ENCODE assay signal across 30 cellular contexts in the genomic region with DNA sequence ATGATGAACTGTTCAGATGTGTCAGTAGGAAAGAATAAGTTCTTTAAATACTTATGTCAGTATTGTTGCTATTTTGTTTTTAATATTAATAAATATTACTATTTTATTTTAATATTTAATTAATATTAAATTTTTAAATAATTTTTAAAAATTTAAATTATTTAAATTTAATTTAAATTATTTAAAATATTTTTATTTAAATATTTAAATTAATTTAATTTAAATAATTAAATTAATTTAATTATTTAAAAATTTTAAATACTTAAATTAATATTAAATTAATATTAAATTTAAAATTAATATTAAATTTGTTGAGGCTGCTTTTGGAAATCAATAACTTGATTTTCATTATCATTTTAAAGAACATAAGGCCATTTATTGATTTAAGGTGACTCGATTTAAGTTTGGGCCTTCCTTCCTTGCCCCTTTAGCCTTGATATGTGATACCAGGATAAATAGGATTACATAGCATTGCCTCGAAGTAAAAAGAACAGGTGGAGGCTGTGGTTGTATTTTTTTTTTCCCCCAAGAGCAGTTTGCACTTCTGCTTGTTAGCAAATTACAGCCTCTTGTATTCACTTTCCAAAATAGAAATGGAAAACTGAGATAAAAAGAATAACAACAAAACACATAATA.
"Had no signal": no experiment of that assay in that cellular context is flagged by ENCODE, and none has a peak within 500 bp of the region (broad histone marks: within the 10 kb centered on the region; RNA-seq: fewer than 3 reads in every experiment).

No MANE protein-coding gene starts in this region.

- H3K27me3 Mint-ChIP-seq: activated CD4-positive, alpha-beta memory T cell treated with anti-CD3 and anti-CD28 coated beads, Interleukin-2, amount 10 ng/mL, durations not matched to agents 7 days and 5 days; activated CD4-positive, alpha-beta T cell treated with anti-CD3 and anti-CD28 coated beads, Interleukin-2, amount 10 ng/mL, durations not matched to agents 24 days and 14 days; activated T-cell treated with anti-CD3 and anti-CD28 coated beads, Interleukin-2, amount 50 U/mL, for 24 hours; progenitor cell of endocrine pancreas; stimulated activated naive CD8-positive, alpha-beta T cell treated with anti-CD3 and anti-CD28 coated beads, Interleukin-15, Interleukin-2, amounts not matched to agents 100 ng/mL and 50 ng/mL, for 24 hours had no signal

- H3K4me3 Mint-ChIP-seq: activated CD4-positive, alpha-beta memory T cell treated with anti-CD3 and anti-CD28 coated beads, Interleukin-2, amount 10 ng/mL, durations not matched to agents 7 days and 5 days; activated CD4-positive, alpha-beta T cell treated with anti-CD3 and anti-CD28 coated beads, Interleukin-2, amount 10 ng/mL, durations not matched to agents 24 days and 14 days; activated T-cell treated with anti-CD3 and anti-CD28 coated beads, Interleukin-2, amount 50 U/mL, for 24 hours; nephron; stimulated activated effector memory CD8-positive, alpha-beta T cell treated with anti-CD3 and anti-CD28 coated beads, Interleukin-12 subunit alpha, Interleukin-12 subunit beta, amount 100 ng/mL, for 72 hours; stimulated activated naive CD8-positive, alpha-beta T cell treated with anti-CD3 and anti-CD28 coated beads, Interleukin-15, Interleukin-2, amounts not matched to agents 100 ng/mL and 50 ng/mL, for 24 hours; T-helper 1 cell treated with Interleukin-12 subunit alpha and Interleukin-12 subunit beta and Interleukin-4 antibody, amounts not matched to agents 30 μg/mL and 1 μg/mL, for 36 hours had no signal

- H3K9me3 ChIP-seq: esophagus squamous epithelium, mucosa of descending colon, right lobe of liver, thoracic aorta had no signal

- H3K4me3 ChIP-seq: esophagus squamous epithelium, mucosa of descending colon, right lobe of liver, thoracic aorta had no signal

- H3K27ac ChIP-seq: epithelial cell of prostate, esophagus squamous epithelium, right lobe of liver, thoracic aorta, WERI-Rb-1 had no signal

- ATAC-seq: left cardiac atrium; left ventricle myocardium superior; mucosa of descending colon; right lobe of liver; stimulated activated effector memory CD8-positive, alpha-beta T cell treated with anti-CD3 and anti-CD28 coated beads, Interleukin-12 subunit alpha, Interleukin-12 subunit beta, amount 100 ng/mL, for 72 hours had no signal

- H3K36me3 Mint-ChIP-seq: stimulated activated effector memory CD8-positive, alpha-beta T cell treated with anti-CD3 and anti-CD28 coated beads, Interleukin-12 subunit alpha, Interleukin-12 subunit beta, amount 100 ng/mL, for 72 hours had no signal

- H3K4me1 ChIP-seq: esophagus squamous epithelium, right lobe of liver had no signal

- H3K27me3 ChIP-seq: esophagus squamous epithelium, right lobe of liver had no signal

- H3K9me3 Mint-ChIP-seq: activated CD4-positive, alpha-beta T cell treated with anti-CD3 and anti-CD28 coated beads, Interleukin-2, amount 10 ng/mL, durations not matched to agents 24 days and 14 days; nephron had no signal

- FAIRE-seq: urothelium cell line had no signal

- H3K27ac Mint-ChIP-seq: activated CD4-positive, alpha-beta memory T cell treated with anti-CD3 and anti-CD28 coated beads, Interleukin-2, amount 10 ng/mL, durations not matched to agents 7 days and 5 days; activated CD4-positive, alpha-beta T cell treated with anti-CD3 and anti-CD28 coated beads, Interleukin-2, amount 10 ng/mL, durations not matched to agents 24 days and 14 days; activated T-cell treated with anti-CD3 and anti-CD28 coated beads, Interleukin-2, amount 50 U/mL, for 24 hours; nephron; progenitor cell of endocrine pancreas; stimulated activated effector memory CD8-positive, alpha-beta T cell treated with anti-CD3 and anti-CD28 coated beads, Interleukin-12 subunit alpha, Interleukin-12 subunit beta, amount 100 ng/mL, for 72 hours; stimulated activated naive CD8-positive, alpha-beta T cell treated with anti-CD3 and anti-CD28 coated beads, Interleukin-15, Interleukin-2, amounts not matched to agents 100 ng/mL and 50 ng/mL, for 24 hours; T-helper 1 cell treated with Interleukin-12 subunit alpha and Interleukin-12 subunit beta and Interleukin-4 antibody, amounts not matched to agents 30 μg/mL and 1 μg/mL, for 36 hours had no signal

- H3K36me3 ChIP-seq: esophagus squamous epithelium, right lobe of liver, thoracic aorta, WERI-Rb-1 had no signal

- H3K4me1 Mint-ChIP-seq: activated CD4-positive, alpha-beta memory T cell treated with anti-CD3 and anti-CD28 coated beads, Interleukin-2, amount 10 ng/mL, durations not matched to agents 7 days and 5 days; activated CD4-positive, alpha-beta T cell treated with anti-CD3 and anti-CD28 coated beads, Interleukin-2, amount 10 ng/mL, durations not matched to agents 24 days and 14 days; stimulated activated effector memory CD8-positive, alpha-beta T cell treated with anti-CD3 and anti-CD28 coated beads, Interleukin-12 subunit alpha, Interleukin-12 subunit beta, amount 100 ng/mL, for 72 hours had no signal

- DNase-seq: activated CD4-positive, alpha-beta memory T cell treated with anti-CD3 and anti-CD28 coated beads, Interleukin-2, amount 10 ng/mL, durations not matched to agents 7 days and 5 days; activated CD4-positive, alpha-beta T cell treated with anti-CD3 and anti-CD28 coated beads, Interleukin-2, amount 10 ng/mL, durations not matched to agents 24 days and 14 days; activated CD4-positive, CD25-positive, alpha-beta regulatory T cell treated with anti-CD3 and anti-CD28 coated beads, Interleukin-2, amount 50 U/mL, for 72 hours; activated CD8-positive, alpha-beta memory T cell treated with anti-CD3 and anti-CD28 coated beads, Interleukin-2, amount 50 U/mL, for 48 hours; activated gamma-delta T cell treated with Interleukin-2 at 50 U/mL for 16 hours; activated naive CD4-positive, alpha-beta T cell treated with anti-CD3 and anti-CD28 coated beads, Interleukin-2, amount 50 U/mL, for 16 hours; activated T-cell treated with anti-CD3 and anti-CD28 coated beads, Interleukin-2, amount 50 U/mL, for 24 hours; amygdala; caudate nucleus; esophagus squamous epithelium; foreskin melanocyte; glutamatergic neuron; islet precursor cell; left cardiac atrium; left ventricle myocardium superior; mucosa of descending colon; right lobe of liver; stimulated activated CD4-positive, alpha-beta T cell treated with anti-CD3 and anti-CD28 coated beads, Interleukin-12 subunit alpha, Interleukin-12 subunit beta, amount 100 ng/mL, for 4 hours; stimulated activated CD4-positive, alpha-beta T cell treated with anti-CD3 and anti-CD28 coated beads, Interleukin-4, amount 100 ng/mL, for 24 hours; T-helper 9 cell; trophoblast cell; WERI-Rb-1 had no signal
